In genomic region chr17:39139561-39139960, GRCh38 we compare ENCODE assay signal across 22 cellular contexts. TPM values are rescaled to one million over a fixed set of nuclear protein-coding genes. Genes with fewer than 3 reads are reported as not detected.
DNase-seq lines count a peak whose midpoint lies in the region; ATAC-seq, FAIRE-seq and TF ChIP-seq lines count a peak whose summit lies in the region.
"Had no signal": no experiment of that assay in that cellular context is flagged by ENCODE, and none has a peak within 500 bp of the region (broad histone marks: within the 10 kb centered on the region; RNA-seq: fewer than 3 reads in every experiment).

No MANE protein-coding gene starts in this region.

- H3K4me1 Mint-ChIP-seq in neural crest cell, result peaks cover 6% of the 10 kb centered on the region

- peak overlapping the region; percentile 6 for H3K27ac Mint-ChIP-seq in neural crest cell (ENCODE audit: unreplicated experiment)
- H3K27ac Mint-ChIP-seq: CD4-positive, CD25-positive, alpha-beta regulatory T cell had no signal

- H3K27me3 ChIP-seq in heart right ventricle (no peaks in the 10 kb centered on the region), WERI-Rb-1 (ENCODE audit: insufficient read depth, low read depth, severe bottlenecking) (no peaks in the 10 kb centered on the region)
- H3K27me3 ChIP-seq: Peyer's patch, SJSA1 had no signal

- no peak for ATAC-seq in left ventricle myocardium superior
- no peak for ATAC-seq in heart right ventricle
- no peak for ATAC-seq in HG03469 (IDR thresholded peaks at IDR 0.05; ENCODE audit: unreplicated experiment)
- ATAC-seq in GM21447 (IDR thresholded peaks at IDR 0.05; ENCODE audit: unreplicated experiment), result no peak
- ATAC-seq: GM12878, HepG2 had no signal

- peaks cover 0 to 5% (median 0%) of the 10 kb centered on the region in 9 donors for H3K36me3 ChIP-seq in heart right ventricle
- no peaks in the 10 kb centered on the region; the same call in 1 of the 2 replicates for H3K36me3 ChIP-seq in WERI-Rb-1
- H3K36me3 ChIP-seq: Peyer's patch, SJSA1 had no signal

- no peak overlapping the region for H3K4me3 Mint-ChIP-seq in neural crest cell
- H3K4me3 Mint-ChIP-seq: CD4-positive, CD25-positive, alpha-beta regulatory T cell had no signal

- intact Hi-C loops in left ventricle myocardium superior (cut with micrococcal nuclease) (no loop called here), heart right ventricle (cut with DNase I) (loop anchor here in 3 of 10 donors (5.0 to 10.0 kb wide), 2 partner anchors 55 to 62 kb away; no protein-coding TSS in a partner anchor)

- no peaks in the 10 kb centered on the region for H3K9me3 Mint-ChIP-seq in neural crest cell

- DNase-seq in left ventricle myocardium superior (peak; percentile 19), heart right ventricle (no peak), WERI-Rb-1 (no peak), neural crest cell (ENCODE audit: low read depth, low spot score) (no peak), D721Med (ENCODE audit: insufficient read length, low spot score) (no peak), dedifferentiated amniotic fluid mesenchymal stem cell (ENCODE audit: extremely low spot score) (no peak)
- DNase-seq: CD4-positive, CD25-positive, alpha-beta regulatory T cell; NCI-H1417; NCI-H1930; NCI-H510A; NCI-H82; Peyer's patch had no signal

- no peak for FAIRE-seq in D721Med (lab: Jason Lieb, UNC)
- FAIRE-seq: A204.1, GM12878, GM18507, H1, HepG2 had no signal

- TF ChIP-seq CTCF in heart right ventricle (IDR thresholded peaks at IDR 0.05) (no peak), WERI-Rb-1 (IDR thresholded peaks at IDR 0.05; ENCODE audit: low read depth, low read length) (no peak), neural crest cell (conservative IDR thresholded peaks at IDR 0.05) (no peak), D721Med (IDR thresholded peaks at IDR 0.05; ENCODE audit: insufficient read depth, missing control alignments) (no peak)

- H3K36me3 Mint-ChIP-seq in neural crest cell (ENCODE audit: low read depth), result no peaks in the 10 kb centered on the region
- H3K36me3 Mint-ChIP-seq: CD4-positive, CD25-positive, alpha-beta regulatory T cell had no signal

- H3K27me3 Mint-ChIP-seq in neural crest cell (ENCODE audit: low read depth), result no peaks in the 10 kb centered on the region

- peaks cover 0 to 58% (median 14%) of the 10 kb centered on the region in 9 donors for H3K4me1 ChIP-seq in heart right ventricle

- H3K4me3 ChIP-seq in heart right ventricle (no peak overlapping the region), WERI-Rb-1 (ENCODE audit: low read depth, low read length) (no peak overlapping the region)
- H3K4me3 ChIP-seq: GM12878, Peyer's patch, SJSA1 had no signal

- H3K9me3 ChIP-seq in heart right ventricle (no peaks in the 10 kb centered on the region), WERI-Rb-1 (ENCODE audit: severe bottlenecking) (peaks cover 4% of the 10 kb centered on the region)
- H3K9me3 ChIP-seq: Peyer's patch, SJSA1 had no signal

- peak overlapping the region in 4 of 10 donors; percentile 10 to 71 (median 59) for H3K27ac ChIP-seq in heart right ventricle
- H3K27ac ChIP-seq in WERI-Rb-1, result peak overlapping the region; percentile 60
- H3K27ac ChIP-seq: Peyer's patch, SJSA1 had no signal

- WGBS in heart right ventricle, 2 donors, result 91 to 94% methylated on average over 9 of the region's 9 CpGs

RNA-seq across cellular contexts. Expression of gene PLXDC1, which starts 11.9 kb away (rescaled TPM):
- total RNA-seq in left ventricle myocardium superior (15.8 TPM), heart right ventricle (10 to 100 TPM in 7 of 10 donors, 1 to 10 TPM in 3; 9.1 to 21.3 (median 11.2) TPM), neural crest cell (0.28 and 0.84 TPM in 2 replicates)
- polyA plus RNA-seq in heart right ventricle, result 10 to 100 TPM in 1 of 2 donors, 1 to 10 TPM in 1; 7.3 to 20.0 TPM
- total RNA-seq: GM12878, HepG2, SJSA1 had no signal
- polyA plus RNA-seq: HepG2 had no signal

RNA-seq across cellular contexts. Expression of gene ARL5C, which starts 26.4 kb away (rescaled TPM):
- total RNA-seq in left ventricle myocardium superior (not detected), heart right ventricle (not detected), neural crest cell (not detected in 2 replicates)
- not detected for polyA plus RNA-seq in heart right ventricle
- total RNA-seq: CD4-positive, CD25-positive, alpha-beta regulatory T cell; G401; GM12878; H1; HepG2; LHCN-M2; Peyer's patch; SJSA1 had no signal
- polyA plus RNA-seq: CD4-positive, CD25-positive, alpha-beta regulatory T cell; GM12878; H1; HepG2 had no signal

RNA-seq across cellular contexts. Expression of gene CACNB1, which starts 57.9 kb away (rescaled TPM):
- total RNA-seq in left ventricle myocardium superior (5.7 TPM), heart right ventricle (1 to 10 TPM; 3.3 to 7.9 (median 4.6) TPM), neural crest cell (15.3 and 16.2 TPM in 2 replicates)
- 10 to 100 TPM in 1 of 2 donors, 1 to 10 TPM in 1; 6.8 to 11.5 TPM for polyA plus RNA-seq in heart right ventricle
